In the genomic region with DNA sequence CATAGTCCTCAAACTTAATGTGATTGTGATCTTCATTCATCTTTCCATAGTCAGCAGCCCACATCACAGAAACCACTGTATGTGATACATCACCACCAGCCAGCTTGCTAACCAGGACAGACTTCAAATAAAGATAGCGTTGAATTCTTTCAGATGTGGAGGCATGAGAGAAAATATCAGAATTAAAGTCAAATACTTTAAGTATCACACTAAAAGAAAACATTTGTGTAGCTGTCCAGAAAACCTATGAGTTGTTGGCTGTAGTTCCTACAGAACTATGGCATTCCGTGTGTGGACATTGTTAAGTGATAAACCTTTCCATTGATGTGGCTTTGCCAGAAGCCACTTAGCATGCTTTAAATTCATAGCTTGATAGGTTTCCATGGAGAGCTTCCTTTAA, we compare ENCODE assay signal across 24 cellular contexts.
"Had no signal": no experiment of that assay in that cellular context is flagged by ENCODE, and none has a peak within 500 bp of the region (broad histone marks: within the 10 kb centered on the region; RNA-seq: fewer than 3 reads in every experiment).

No MANE protein-coding gene starts in this region.

- H3K4me3 ChIP-seq: hepatocyte, ovary, prostate gland, upper lobe of right lung had no signal

- H3K27me3 ChIP-seq: brain microvascular endothelial cell, hepatocyte, ovary, upper lobe of right lung had no signal

- H2AFZ ChIP-seq: hepatocyte had no signal

- FAIRE-seq: endometrium had no signal

- H3K27ac ChIP-seq: brain microvascular endothelial cell, hepatocyte, neutrophil, ovary, prostate gland, upper lobe of right lung had no signal

- H3K36me3 ChIP-seq: brain microvascular endothelial cell, neutrophil, ovary, prostate gland, upper lobe of right lung had no signal

- H3K79me2 ChIP-seq: hepatocyte had no signal

- ATAC-seq: activated T-cell treated with anti-CD3 and anti-CD28 coated beads, Interleukin-2, amount 50 U/mL, for 72 hours; stimulated activated naive CD8-positive, alpha-beta T cell treated with anti-CD3 and anti-CD28 coated beads, Interleukin-15, Interleukin-2, amounts not matched to agents 100 U/mL and 50 U/mL, for 24 hours; T-helper 17 cell; upper lobe of right lung had no signal

- H3K4me2 ChIP-seq: hepatocyte had no signal

- H3K4me1 ChIP-seq: prostate gland, upper lobe of right lung had no signal

- H3K9me3 ChIP-seq: neutrophil, ovary, prostate gland, upper lobe of right lung had no signal

- DNase-seq: activated CD4-positive, alpha-beta memory T cell treated with anti-CD3 and anti-CD28 coated beads, Interleukin-2, amount 10 ng/mL, durations not matched to agents 7 days and 5 days; activated CD4-positive, alpha-beta T cell treated with anti-CD3 and anti-CD28 coated beads for 48 hours; activated CD4-positive, CD25-positive, alpha-beta regulatory T cell; activated effector memory CD4-positive, alpha-beta T cell treated with Interleukin-2 at 50 U/mL for 16 hours; activated naive CD4-positive, alpha-beta T cell treated with anti-CD3 and anti-CD28 coated beads for 36 hours; activated naive CD8-positive, alpha-beta T cell treated with anti-CD3 and anti-CD28 coated beads, Interleukin-2, amount 10 ng/mL, durations not matched to agents 7 days and 5 days; activated T-cell treated with anti-CD3 and anti-CD28 coated beads, Interleukin-2, amount 50 U/mL, for 72 hours; amygdala; brain microvascular endothelial cell; caudate nucleus; effector CD4-positive, alpha-beta T cell; foreskin melanocyte; glutamatergic neuron; immature natural killer cell; ovary; stimulated activated CD4-positive, alpha-beta T cell treated with anti-CD3 and anti-CD28 coated beads, Interleukin-12 subunit alpha, Interleukin-12 subunit beta, amount 100 ng/mL, for 4 hours; stimulated activated CD4-positive, alpha-beta T cell treated with anti-CD3 and anti-CD28 coated beads, Interleukin-4, amount 100 ng/mL, for 4 hours; stimulated activated naive CD8-positive, alpha-beta T cell treated with anti-CD3 and anti-CD28 coated beads, Interleukin-15, Interleukin-2, amounts not matched to agents 100 U/mL and 50 U/mL, for 24 hours; T-helper 17 cell; upper lobe of right lung had no signal
